In genomic region chr12:120536064-120536791, GRCh38 we compare ENCODE assay signal across 8 cellular contexts. TPM values are rescaled to one million over a fixed set of nuclear protein-coding genes. Genes with fewer than 3 reads are reported as not detected.
DNase-seq lines count a peak whose midpoint lies in the region; ATAC-seq and TF ChIP-seq lines count a peak whose summit lies in the region.

No MANE protein-coding gene starts in this region.

- in situ Hi-C loops in Panc1 (cut with HindIII; ENCODE audit: low pct_unique_long_range_greater_than_20kb, low sequenced_read_pairs): no loop called here

- H3K4me3 Mint-ChIP-seq in CD4-positive, alpha-beta memory T cell: peak overlapping the region; percentile 92 to 97 (median 94)
- H3K4me3 Mint-ChIP-seq in osteocyte (ENCODE audit: unreplicated experiment): peak overlapping the region; percentile 88

- H3K4me3 ChIP-seq in CD4-positive, alpha-beta memory T cell (ENCODE audit: low read length in 2 of 2): peak overlapping the region; percentile 54 to 62
- H3K4me3 ChIP-seq in Panc1 (ENCODE audit: low read depth in 2 of 2, low read length in 2 of 2) (peak overlapping the region; percentile 86 to 88), ectodermal cell (ENCODE audit: insufficient read depth, low read depth, low read length) (peak overlapping the region; percentile 89)

- ATAC-seq in Panc1: no peak
- no peak for ATAC-seq in GM18868 (IDR thresholded peaks at IDR 0.05; ENCODE audit: unreplicated experiment)
- ATAC-seq in GM18511 (IDR thresholded peaks at IDR 0.05; ENCODE audit: unreplicated experiment): no peak

- BruUV-seq in Panc1 (replicated peaks; lab: Mats Ljungman, UMichigan): no TSS peak

- intact Hi-C loops in CD4-positive, alpha-beta memory T cell (cut with micrococcal nuclease): no loop called here
- intact Hi-C loops in Panc1 (cut with micrococcal nuclease; ENCODE audit: unreplicated experiment): no loop called here

- no peaks in the 10 kb centered on the region for H3K36me3 ChIP-seq in CD4-positive, alpha-beta memory T cell (ENCODE audit: insufficient read depth, low read length)
- H3K36me3 ChIP-seq in Panc1 (ENCODE audit: control insufficient read depth, insufficient read depth, low read length): no peaks in the 10 kb centered on the region
- H3K36me3 ChIP-seq in ectodermal cell (ENCODE audit: control insufficient read depth, insufficient read depth, low read length): peaks cover 6% of the 10 kb centered on the region

- peak overlapping the region; percentile 76 to 98 (median 95) for H3K27ac Mint-ChIP-seq in CD4-positive, alpha-beta memory T cell
- no peak overlapping the region for H3K27ac Mint-ChIP-seq in osteocyte (ENCODE audit: unreplicated experiment)

- TF ChIP-seq CTCF in Panc1 (IDR thresholded peaks at IDR 0.05) (no peak), osteocyte (IDR thresholded peaks at IDR 0.05) (no peak)

- no peaks in the 10 kb centered on the region for H3K27me3 Mint-ChIP-seq in CD4-positive, alpha-beta memory T cell
- H3K27me3 Mint-ChIP-seq in osteocyte (ENCODE audit: unreplicated experiment): no peaks in the 10 kb centered on the region

- H3K9me3 ChIP-seq in CD4-positive, alpha-beta memory T cell (ENCODE audit: control insufficient read depth in 1 of 2, low read length in 2 of 2): no peaks in the 10 kb centered on the region
- no peaks in the 10 kb centered on the region for H3K9me3 ChIP-seq in Panc1 (ENCODE audit: control insufficient read depth, insufficient read depth, low read depth, low read length)
- no peaks in the 10 kb centered on the region for H3K9me3 ChIP-seq in ectodermal cell (ENCODE audit: control insufficient read depth, low read length)

- H3K9me3 Mint-ChIP-seq in CD4-positive, alpha-beta memory T cell: peaks cover 0 to 2% (median 0%) of the 10 kb centered on the region in 8 donors
- no peaks in the 10 kb centered on the region for H3K9me3 Mint-ChIP-seq in osteocyte (ENCODE audit: unreplicated experiment)

- CTCF ChIA-PET in CD4-positive, alpha-beta memory T cell (lab: Charles Lee; ENCODE audit: partially characterized antibody): interaction anchor here (1.0 to 3.0 kb wide), 7 partner anchors 40 to 335 kb away, joined by 3 to 8 read pairs (median 3); partner anchors contain the start of genes DYNLL1 and RPLP0
- CTCF ChIA-PET in Panc1 (lab: Charles Lee): interaction anchor here (0.6 kb wide), 1 partner anchor 404 kb away, joined by 7 read pairs; no protein-coding TSS in a partner anchor

- peak overlapping the region; percentile 94 for H3K27ac ChIP-seq in CD4-positive, alpha-beta memory T cell (ENCODE audit: low read depth, low read length)
- H3K27ac ChIP-seq in Panc1 (ENCODE audit: low read length) (peak overlapping the region; percentile 92), ectodermal cell (ENCODE audit: insufficient read depth, low read depth, low read length, poor library complexity, severe bottlenecking) (no peak overlapping the region)

- peaks cover 7 to 48% of the 10 kb centered on the region in 2 donors for H3K36me3 Mint-ChIP-seq in CD4-positive, alpha-beta memory T cell
- H3K36me3 Mint-ChIP-seq in osteocyte (ENCODE audit: unreplicated experiment): peaks cover 7% of the 10 kb centered on the region

- no peaks in the 10 kb centered on the region for H3K27me3 ChIP-seq in CD4-positive, alpha-beta memory T cell (ENCODE audit: insufficient read depth, low read length)
- no peaks in the 10 kb centered on the region for H3K27me3 ChIP-seq in Panc1 (ENCODE audit: control insufficient read depth, insufficient read depth, low read length)
- no peaks in the 10 kb centered on the region for H3K27me3 ChIP-seq in ectodermal cell (ENCODE audit: control insufficient read depth, insufficient read depth, low read length, poor library complexity, severe bottlenecking)

- peak; percentile 24 to 48 (median 33) for DNase-seq in CD4-positive, alpha-beta memory T cell
- DNase-seq in Panc1 (ENCODE audit: low read depth, low spot score) (no peak), osteocyte (ENCODE audit: extremely low spot score, unreplicated experiment) (no peak), HK-2 (ENCODE audit: unreplicated experiment) (no peak), AG08396 (ENCODE audit: low spot score) (no peak)

- H3K4me1 ChIP-seq in CD4-positive, alpha-beta memory T cell (ENCODE audit: insufficient read depth, low read length): peaks cover 69% of the 10 kb centered on the region
- peaks cover 38% of the 10 kb centered on the region for H3K4me1 ChIP-seq in Panc1 (ENCODE audit: control insufficient read depth, insufficient read depth, low read length)
- H3K4me1 ChIP-seq in ectodermal cell (ENCODE audit: control insufficient read depth, insufficient read depth, low read length): peaks cover 9% of the 10 kb centered on the region

- POLR2A ChIA-PET in CD4-positive, alpha-beta memory T cell (lab: Charles Lee; ENCODE audit: partially characterized antibody): interaction anchor here (0.6 to 2.6 kb wide), 10 partner anchors 33 to 335 kb away, joined by 3 to 19 read pairs (median 4); partner anchors contain the start of genes COX6A1, DYNLL1, POP5 and RNU4-2
- POLR2A ChIA-PET in Panc1 (lab: Charles Lee): interaction anchor here (0.6 kb wide), 1 partner anchor 23 kb away, joined by 7 read pairs; no protein-coding TSS in a partner anchor

- WGBS in ectodermal cell, 2 experiments: 92 to 95% methylated on average over 13 of the region's 13 CpGs

- peaks cover 47 to 77% (median 56%) of the 10 kb centered on the region in 4 donors for H3K4me1 Mint-ChIP-seq in CD4-positive, alpha-beta memory T cell
- H3K4me1 Mint-ChIP-seq in osteocyte (ENCODE audit: unreplicated experiment): peaks cover 41% of the 10 kb centered on the region

RNA-seq across cellular contexts. Expression of gene RNF10, which starts 2.1 kb away (rescaled TPM):
- total RNA-seq in CD4-positive, alpha-beta memory T cell: 100 to 1,000 TPM; 244 to 249 TPM
- polyA plus RNA-seq in CD4-positive, alpha-beta memory T cell: 100 to 1,000 TPM; 101 to 146 TPM
- total RNA-seq in Panc1 (2021; ENCODE audit: unreplicated experiment) (177 TPM), osteocyte (139 and 177 TPM in 2 replicates)
- 209 TPM for polyA plus RNA-seq in Panc1 (2012; ENCODE audit: insufficient read length)
- polyA plus RNA-seq in ectodermal cell (2013, experiment 1 of 4): 153 TPM
- polyA plus RNA-seq in ectodermal cell (2013, experiment 2 of 4): 156 TPM
- polyA plus RNA-seq in ectodermal cell (2013, experiment 3 of 4): 105 TPM
- polyA plus RNA-seq in ectodermal cell (2013, experiment 4 of 4): 124 TPM

RNA-seq across cellular contexts. Expression of gene COQ5, which starts 7.3 kb away (rescaled TPM):
- 10 to 100 TPM; 19.7 to 21.6 TPM for total RNA-seq in CD4-positive, alpha-beta memory T cell
- 10 to 100 TPM; 35.2 to 55.1 TPM for polyA plus RNA-seq in CD4-positive, alpha-beta memory T cell
- total RNA-seq in Panc1 (2021; ENCODE audit: unreplicated experiment) (42.9 TPM), osteocyte (20.4 and 24.0 TPM in 2 replicates)
- polyA plus RNA-seq in Panc1 (2012; ENCODE audit: insufficient read length): 38.8 TPM
- 61.6 TPM for polyA plus RNA-seq in ectodermal cell (2013, experiment 1 of 4)
- 56.3 TPM for polyA plus RNA-seq in ectodermal cell (2013, experiment 2 of 4)
- polyA plus RNA-seq in ectodermal cell (2013, experiment 3 of 4): 51.2 TPM
- 58.4 TPM for polyA plus RNA-seq in ectodermal cell (2013, experiment 4 of 4)

RNA-seq across cellular contexts. Expression of gene DYNLL1, which starts 40.3 kb away (rescaled TPM):
- total RNA-seq in CD4-positive, alpha-beta memory T cell: 100 to 1,000 TPM in 1 of 2 experiments, 10 to 100 TPM in 1; 97.5 to 108 TPM
- polyA plus RNA-seq in CD4-positive, alpha-beta memory T cell: 100 to 1,000 TPM; 348 to 351 TPM
- 482 TPM for total RNA-seq in Panc1 (2021; ENCODE audit: unreplicated experiment)
- polyA plus RNA-seq in Panc1 (2012; ENCODE audit: insufficient read length): 526 TPM
- polyA plus RNA-seq in ectodermal cell (2013, experiment 1 of 4): 387 TPM
- 351 TPM for polyA plus RNA-seq in ectodermal cell (2013, experiment 2 of 4)
- polyA plus RNA-seq in ectodermal cell (2013, experiment 3 of 4): 434 TPM
- polyA plus RNA-seq in ectodermal cell (2013, experiment 4 of 4): 466 TPM
- 324 and 325 TPM in 2 replicates for total RNA-seq in osteocyte

RNA-seq across cellular contexts. Expression of gene POP5, which starts 45.0 kb away (rescaled TPM):
- 10 to 100 TPM; 70.4 to 70.7 TPM for total RNA-seq in CD4-positive, alpha-beta memory T cell
- polyA plus RNA-seq in CD4-positive, alpha-beta memory T cell: 10 to 100 TPM; 89.4 to 91.6 TPM
- total RNA-seq in Panc1 (2021; ENCODE audit: unreplicated experiment): 43.7 TPM
- polyA plus RNA-seq in Panc1 (2012; ENCODE audit: insufficient read length): 36.9 TPM
- polyA plus RNA-seq in ectodermal cell (2013, experiment 1 of 4): 62.2 TPM
- 65.7 TPM for polyA plus RNA-seq in ectodermal cell (2013, experiment 2 of 4)
- 54.5 TPM for polyA plus RNA-seq in ectodermal cell (2013, experiment 3 of 4)
- 66.1 TPM for polyA plus RNA-seq in ectodermal cell (2013, experiment 4 of 4)
- total RNA-seq in osteocyte: 36.9 and 42.0 TPM in 2 replicates

Comparison
In these comparisons a context has a peak if more than half of its experiments do, and no peak if none do; other contexts are left out.
1. DNase-seq: peak in CD4-positive, alpha-beta memory T cell (5 of 5); none in Panc1 (single experiment), osteocyte (single experiment), HK-2 (single experiment) and AG08396 (single experiment).
2. Peak in every context shown above with its lines, with median percentiles within 50 percentile points of each other: H3K4me3 ChIP-seq.